ENCODE assay signal across 10 cellular contexts in genomic region chr13:102707465-102707864, GRCh38.
DNase-seq lines count a peak whose midpoint lies in the region; ATAC-seq and TF ChIP-seq lines count a peak whose summit lies in the region.
"Had no signal": no experiment of that assay in that cellular context is flagged by ENCODE, and none has a peak within 500 bp of the region (broad histone marks: within the 10 kb centered on the region; RNA-seq: fewer than 3 reads in every experiment).

No MANE protein-coding gene starts in this region.

- no peak for TF ChIP-seq CTCF in nephron (IDR thresholded peaks at IDR 0.05; ENCODE audit: unreplicated experiment in 3 of 3)
- no peak for TF ChIP-seq CTCF in nephron progenitor cell (IDR thresholded peaks at IDR 0.05)
- no peak for TF ChIP-seq CTCF in GM13977 (IDR thresholded peaks at IDR 0.05; ENCODE audit: extremely low read depth, insufficient read depth, missing control alignments)

- no peaks in the 10 kb centered on the region for H3K27me3 Mint-ChIP-seq in nephron (ENCODE audit: low read depth)
- H3K27me3 Mint-ChIP-seq in nephron progenitor cell (ENCODE audit: low read depth, poor library complexity) = peaks cover 14% of the 10 kb centered on the region

- no peak overlapping the region for H3K4me3 Mint-ChIP-seq in nephron
- no peak overlapping the region for H3K4me3 Mint-ChIP-seq in nephron progenitor cell

- H3K36me3 Mint-ChIP-seq in nephron (ENCODE audit: low read depth) (peaks cover 3% of the 10 kb centered on the region), nephron progenitor cell (ENCODE audit: low read depth) (no peaks in the 10 kb centered on the region)

- DNase-seq in DMS153 treated with DMSO at 0.1 percent for 48 hours (lab: John Stamatoyannopoulos, UW; ENCODE audit: unreplicated experiment) (peak; percentile 10), NCI-H187 (lab: John Stamatoyannopoulos, UW) (peak; percentile 48 to 71), brain pericyte (ENCODE audit: low read depth, low spot score) (peak; percentile 74), nephron progenitor cell (no peak), GM13977 (ENCODE audit: low spot score) (no peak)
- no peak for DNase-seq in activated CD4-positive, alpha-beta T cell treated with anti-CD3 and anti-CD28 coated beads, Interleukin-2, amount 50 U/mL, for 4 hours
- DNase-seq: erythroblast, pancreas had no signal

- in situ Hi-C loops in GM13977 (cut with MboI; ENCODE audit: low pct_unique_long_range_greater_than_20kb, low sequenced_read_pairs, unreplicated experiment) = no loop called here

- H3K27ac Mint-ChIP-seq in nephron (peak overlapping the region; percentile 48 to 75 (median 70)), nephron progenitor cell (no peak overlapping the region)

- ATAC-seq in HG02870 (IDR thresholded peaks at IDR 0.05; ENCODE audit: unreplicated experiment) = no peak

- H3K9me3 Mint-ChIP-seq in nephron (peaks cover 7% of the 10 kb centered on the region), nephron progenitor cell (peaks cover 22% of the 10 kb centered on the region)

- H3K4me1 Mint-ChIP-seq in nephron = peaks cover 36% of the 10 kb centered on the region
- peaks cover 35% of the 10 kb centered on the region for H3K4me1 Mint-ChIP-seq in nephron progenitor cell

Comparison
In these comparisons a context has a peak if more than half of its experiments do, and no peak if none do; other contexts are left out.
1. DNase-seq: peak in DMS153 treated with DMSO at 0.1 percent for 48 hours (single experiment), NCI-H187 (2 of 2) and brain pericyte (single experiment); none in nephron progenitor cell (single experiment), GM13977 (single experiment) and activated CD4-positive, alpha-beta T cell treated with anti-CD3 and anti-CD28 coated beads, Interleukin-2, amount 50 U/mL, for 4 hours (0 of 2).